8 cellular contexts compared by ENCODE assay signal in genomic region chr3:187041362-187042061, GRCh38.
DNase-seq lines count a peak whose midpoint lies in the region; ATAC-seq and TF ChIP-seq lines count a peak whose summit lies in the region.

No MANE protein-coding gene starts in this region.

- H3K9me2 ChIP-seq in SU-DHL-6 (replicated peaks; ENCODE audit: insufficient read depth, low read length): no peaks in the 10 kb centered on the region

- intact Hi-C loops in esophagus muscularis mucosa (cut with DNase I): no loop called here

- H3K4me3 ChIP-seq in SU-DHL-6 (ENCODE audit: insufficient read depth, low read length, poor library complexity, severe bottlenecking) (no peak overlapping the region), choroid plexus epithelial cell (ENCODE audit: low read depth, low read length) (no peak overlapping the region), thoracic aorta (no peak overlapping the region), esophagus muscularis mucosa (no peak overlapping the region)

- H3K27ac ChIP-seq in SU-DHL-6 (ENCODE audit: low read depth, low read length): peak overlapping the region; percentile 65
- peak overlapping the region in 1 of 2 donors; percentile 55 for H3K27ac ChIP-seq in thoracic aorta
- H3K27ac ChIP-seq in esophagus muscularis mucosa (replicated peaks in 1 of 4): no peak overlapping the region

- H3K4me1 ChIP-seq in thoracic aorta (ENCODE audit: control insufficient read depth in 1 of 2, low read depth in 2 of 2) (peaks cover 36 to 37% of the 10 kb centered on the region in 2 donors), esophagus muscularis mucosa (peaks cover 0 to 25% (median 15%) of the 10 kb centered on the region in 4 donors)

- no peaks in the 10 kb centered on the region for H3K9me3 Mint-ChIP-seq in HFFc6

- H3K4me3 Mint-ChIP-seq in HFFc6: no peak overlapping the region

- TF ChIP-seq POLR2A in esophagus muscularis mucosa (IDR thresholded peaks at IDR 0.05; ENCODE audit: low read depth): no peak

- H3K27me3 ChIP-seq in SU-DHL-6 (ENCODE audit: low read length): no peaks in the 10 kb centered on the region
- no peaks in the 10 kb centered on the region for H3K27me3 ChIP-seq in thoracic aorta (replicated peaks; ENCODE audit: insufficient read depth)
- H3K27me3 ChIP-seq in esophagus muscularis mucosa: no peaks in the 10 kb centered on the region

- H3K9me3 ChIP-seq in SU-DHL-6 (ENCODE audit: insufficient read depth, low read length) (no peaks in the 10 kb centered on the region), thoracic aorta (no peaks in the 10 kb centered on the region), esophagus muscularis mucosa (no peaks in the 10 kb centered on the region)

- no peak for TF ChIP-seq EP300 in esophagus muscularis mucosa (IDR thresholded peaks at IDR 0.05)

- no peak overlapping the region for H2AFZ ChIP-seq in SU-DHL-6 (ENCODE audit: low read depth, low read length, severe bottlenecking)

- H3K4me2 ChIP-seq in SU-DHL-6 (ENCODE audit: low read depth, low read length, poor library complexity, severe bottlenecking): peak overlapping the region; percentile 23

- peaks cover 55% of the 10 kb centered on the region for H4K20me1 ChIP-seq in SU-DHL-6 (ENCODE audit: low read depth, low read length)

- peaks cover 81% of the 10 kb centered on the region for H3F3A ChIP-seq in SU-DHL-6 (ENCODE audit: insufficient read depth)

- H3K27me3 Mint-ChIP-seq in HFFc6 (ENCODE audit: insufficient read depth): peaks cover 2% of the 10 kb centered on the region; the same call in 1 of the 2 replicates

- peaks cover 92% of the 10 kb centered on the region for H3K36me3 ChIP-seq in SU-DHL-6 (ENCODE audit: low read length)
- H3K36me3 ChIP-seq in thoracic aorta: peaks cover 12% of the 10 kb centered on the region
- peaks cover 0 to 22% (median 7%) of the 10 kb centered on the region in 4 donors for H3K36me3 ChIP-seq in esophagus muscularis mucosa

- H3K36me3 Mint-ChIP-seq in HFFc6 (ENCODE audit: low read depth): no peaks in the 10 kb centered on the region

- no peak overlapping the region for H3K9ac ChIP-seq in SU-DHL-6 (ENCODE audit: low read length)

- peak overlapping the region; percentile 42; the same call in 1 of the 2 replicates for H3K27ac Mint-ChIP-seq in HFFc6

- WGBS in esophagus muscularis mucosa: 78% methylated on average over 6 of the region's 6 CpGs

- DNase-seq in EL: peak; percentile 42
- no peak for DNase-seq in HFFc6
- DNase-seq in choroid plexus epithelial cell (ENCODE audit: low read depth): peak; percentile 88
- no peak for DNase-seq in thoracic aorta (ENCODE audit: low spot score)
- DNase-seq in AG08395 (ENCODE audit: low spot score): no peak
- DNase-seq in amygdala (lab: John Stamatoyannopoulos, UW): no peak
- DNase-seq in esophagus muscularis mucosa (ENCODE audit: extremely low spot score): no peak

- peaks cover 19% of the 10 kb centered on the region for H3K4me1 Mint-ChIP-seq in HFFc6 (ENCODE audit: low read depth)

- TF ChIP-seq CTCF in HFFc6 (IDR thresholded peaks at IDR 0.05) (no peak), SU-DHL-6 (IDR thresholded peaks at IDR 0.05; ENCODE audit: insufficient read depth, low read length, poor library complexity, severe bottlenecking) (no peak), choroid plexus epithelial cell (conservative IDR thresholded peaks at IDR 0.05; ENCODE audit: low read depth, low read length) (no peak), thoracic aorta (IDR thresholded peaks at IDR 0.05) (no peak), esophagus muscularis mucosa (IDR thresholded peaks at IDR 0.05) (no peak)

- ATAC-seq in thoracic aorta (ENCODE audit: insufficient number of reproducible peaks, low FRiP score, low read depth): peak; percentile 46

- peaks cover 98% of the 10 kb centered on the region for H3K79me2 ChIP-seq in SU-DHL-6 (ENCODE audit: insufficient read depth, low read length)

Comparison
In these comparisons a context has a peak if more than half of its experiments do, and no peak if none do; other contexts are left out.
1. DNase-seq: peak in EL (single experiment) and choroid plexus epithelial cell (single experiment); none in HFFc6 (single experiment), thoracic aorta (single experiment), AG08395 (single experiment), amygdala (0 of 56) and esophagus muscularis mucosa (single experiment).